22 cellular contexts compared by ENCODE assay signal in genomic region chr2:235157746-235158482, GRCh38.
"Had no signal": no experiment of that assay in that cellular context is flagged by ENCODE, and none has a peak within 500 bp of the region (broad histone marks: within the 10 kb centered on the region; RNA-seq: fewer than 3 reads in every experiment).

No MANE protein-coding gene starts in this region.

- H3K4me1 ChIP-seq: SJSA1 had no signal

- H3K27me3 Mint-ChIP-seq: activated CD8-positive, alpha-beta memory T cell treated with anti-CD3 and anti-CD28 coated beads, Interleukin-2, amount 10 ng/mL, durations not matched to agents 7 days and 5 days had no signal

- H3K36me3 Mint-ChIP-seq: activated CD8-positive, alpha-beta memory T cell treated with anti-CD3 and anti-CD28 coated beads, Interleukin-2, amount 10 ng/mL, durations not matched to agents 7 days and 5 days; activated naive CD4-positive, alpha-beta T cell treated with anti-CD3 and anti-CD28 coated beads, Interleukin-2, amount 50 U/mL, for 24 hours had no signal

- H3K27me3 ChIP-seq: SJSA1 had no signal

- H3K9me3 Mint-ChIP-seq: activated CD4-positive, alpha-beta T cell treated with anti-CD3 and anti-CD28 coated beads, Interleukin-2, amount 10 ng/mL, durations not matched to agents 24 days and 14 days; activated naive CD4-positive, alpha-beta T cell treated with anti-CD3 and anti-CD28 coated beads, Interleukin-2, amount 50 U/mL, for 24 hours; activated T-cell treated with anti-CD3 and anti-CD28 coated beads, Interleukin-2, amount 50 U/mL, for 24 hours; activated T-helper 1 cell treated with anti-CD3 and anti-CD28 coated beads, Interleukin-12 subunit alpha, Interleukin-12 subunit beta, Interleukin-2, Interleukin-4 antibody, amounts not matched to agents 30 ng/mL and 10 ng/mL and 1 ng/mL, durations not matched to agents 14 hours and 24 hours and 36 hours; T-helper 1 cell treated with Interleukin-12 subunit alpha and Interleukin-12 subunit beta and Interleukin-4 antibody, amounts not matched to agents 30 μg/mL and 1 μg/mL, for 36 hours had no signal

- H3K36me3 ChIP-seq: SJSA1 had no signal

- H3K27ac ChIP-seq: SJSA1 had no signal

- DNase-seq: activated CD4-positive, alpha-beta T cell treated with anti-CD3 and anti-CD28 coated beads, Interleukin-2, amount 10 ng/mL, durations not matched to agents 24 days and 14 days; activated CD4-positive, alpha-beta T cell treated with anti-CD3 and anti-CD28 coated beads, Interleukin-2, amount 50 U/mL, for 48 hours; activated CD4-positive, CD25-positive, alpha-beta regulatory T cell treated with anti-CD3 and anti-CD28 coated beads, Interleukin-2, amount 50 U/mL, for 72 hours; activated CD8-positive, alpha-beta memory T cell treated with anti-CD3 and anti-CD28 coated beads, Interleukin-2, amount 10 ng/mL, durations not matched to agents 7 days and 5 days; activated effector memory CD4-positive, alpha-beta T cell treated with Interleukin-2 at 50 U/mL for 16 hours; activated naive CD4-positive, alpha-beta T cell; activated T-cell treated with anti-CD3 and anti-CD28 coated beads, Interleukin-2, amount 50 U/mL, for 24 hours; aorta; Kasumi-1; NCI-H1105 treated with DMSO at 0.1 percent for 48 hours; NCI-H1436 treated with DMSO at 0.1 percent for 48 hours; NCI-H187; NCI-H2081 treated with DMSO at 0.1 percent for 48 hours; NCI-H446; NCI-H524; PC-3; SHP77 had no signal

- H3K27ac Mint-ChIP-seq: activated CD4-positive, alpha-beta T cell treated with anti-CD3 and anti-CD28 coated beads, Interleukin-2, amount 10 ng/mL, durations not matched to agents 24 days and 14 days; activated CD8-positive, alpha-beta memory T cell treated with anti-CD3 and anti-CD28 coated beads, Interleukin-2, amount 10 ng/mL, durations not matched to agents 7 days and 5 days; activated naive CD4-positive, alpha-beta T cell treated with anti-CD3 and anti-CD28 coated beads, Interleukin-2, amount 50 U/mL, for 24 hours; activated T-cell treated with anti-CD3 and anti-CD28 coated beads, Interleukin-2, amount 50 U/mL, for 24 hours; activated T-helper 1 cell treated with anti-CD3 and anti-CD28 coated beads, Interleukin-12 subunit alpha, Interleukin-12 subunit beta, Interleukin-2, Interleukin-4 antibody, amounts not matched to agents 30 ng/mL and 10 ng/mL and 1 ng/mL, durations not matched to agents 14 hours and 24 hours and 36 hours; T-helper 1 cell treated with Interleukin-12 subunit alpha and Interleukin-12 subunit beta and Interleukin-4 antibody, amounts not matched to agents 30 μg/mL and 1 μg/mL, for 36 hours had no signal

- H3K4me1 Mint-ChIP-seq: activated CD4-positive, alpha-beta T cell treated with anti-CD3 and anti-CD28 coated beads, Interleukin-2, amount 10 ng/mL, durations not matched to agents 24 days and 14 days; activated CD8-positive, alpha-beta memory T cell treated with anti-CD3 and anti-CD28 coated beads, Interleukin-2, amount 10 ng/mL, durations not matched to agents 7 days and 5 days; activated naive CD4-positive, alpha-beta T cell treated with anti-CD3 and anti-CD28 coated beads, Interleukin-2, amount 50 U/mL, for 24 hours had no signal

- H3K4me3 ChIP-seq: SJSA1 had no signal

- ATAC-seq: activated CD8-positive, alpha-beta memory T cell treated with anti-CD3 and anti-CD28 coated beads, Interleukin-2, amount 10 ng/mL, durations not matched to agents 7 days and 5 days; PC-3; SK-N-SH treated with all-trans-retinoic acid at 6 μM for 48 hours had no signal

- H3K4me3 Mint-ChIP-seq: activated CD4-positive, alpha-beta T cell treated with anti-CD3 and anti-CD28 coated beads, Interleukin-2, amount 10 ng/mL, durations not matched to agents 24 days and 14 days; activated CD8-positive, alpha-beta memory T cell treated with anti-CD3 and anti-CD28 coated beads, Interleukin-2, amount 10 ng/mL, durations not matched to agents 7 days and 5 days; activated naive CD4-positive, alpha-beta T cell treated with anti-CD3 and anti-CD28 coated beads, Interleukin-2, amount 50 U/mL, for 24 hours; activated T-cell treated with anti-CD3 and anti-CD28 coated beads, Interleukin-2, amount 50 U/mL, for 24 hours; activated T-helper 1 cell treated with anti-CD3 and anti-CD28 coated beads, Interleukin-12 subunit alpha, Interleukin-12 subunit beta, Interleukin-2, Interleukin-4 antibody, amounts not matched to agents 30 ng/mL and 10 ng/mL and 1 ng/mL, durations not matched to agents 14 hours and 24 hours and 36 hours; T-helper 1 cell treated with Interleukin-12 subunit alpha and Interleukin-12 subunit beta and Interleukin-4 antibody, amounts not matched to agents 30 μg/mL and 1 μg/mL, for 36 hours had no signal
